In genomic region chr12:64826234-64826633, GRCh38 we compare ENCODE assay signal across 1 cellular context.
A peak's percentile ranks its signal among the peaks of the same experiment; 100 is the strongest.
TF ChIP-seq lines count a peak whose summit lies in the region.

No MANE protein-coding gene starts in this region.

TF ChIP-seq in H1, 55 proteins besides CTCF, POLR2A, EP300 and RAD21 (continued from another document):
- TF ChIP-seq HDAC6 (IDR thresholded peaks at IDR 0.05; ENCODE audit: low read depth, low read length) (no peak), RNF2 (IDR thresholded peaks at IDR 0.05; ENCODE audit: borderline replicate concordance, low read depth, low read length, missing control alignments, poor library complexity, severe bottlenecking) (no peak), CBX5 (IDR thresholded peaks at IDR 0.05; ENCODE audit: low read depth, low read length) (no peak), TAF1 (IDR thresholded peaks at IDR 0.05; ENCODE audit: low read depth, low read length) (no peak), SP1 (IDR thresholded peaks at IDR 0.05; ENCODE audit: low read depth, low read length) (no peak), TAF7 (optimal IDR thresholded peaks at IDR 0.05; ENCODE audit: borderline replicate concordance, low read depth, low read length) (no peak), NRF1 (IDR thresholded peaks at IDR 0.05; ENCODE audit: low read depth, low read length) (no peak), NANOG (IDR thresholded peaks at IDR 0.05; ENCODE audit: insufficient read depth, low read depth, low read length, poor library complexity, severe bottlenecking) (no peak), RXRA (IDR thresholded peaks at IDR 0.05; ENCODE audit: insufficient read depth, low read depth, low read length) (no peak), ZNF274 (IDR thresholded peaks at IDR 0.05; ENCODE audit: borderline replicate concordance, extremely low read depth, low read length) (no peak), SIN3A (conservative IDR thresholded peaks at IDR 0.05 in 1 of 2, IDR thresholded peaks at IDR 0.05 in 1 of 2; ENCODE audit: low read depth in 1 of 2, low read length in 2 of 2) (peak; percentile 99), CHD2 (IDR thresholded peaks at IDR 0.05; ENCODE audit: low read length) (no peak), TBP (IDR thresholded peaks at IDR 0.05; ENCODE audit: low read depth, low read length) (no peak), KDM5A (IDR thresholded peaks at IDR 0.05; ENCODE audit: low read length) (no peak), CBX8 (IDR thresholded peaks at IDR 0.05; ENCODE audit: borderline replicate concordance, low read depth, low read length) (no peak), SP2 (IDR thresholded peaks at IDR 0.05; ENCODE audit: low read length) (no peak), MAX (IDR thresholded peaks at IDR 0.05) (peak; percentile 97), BRCA1 (IDR thresholded peaks at IDR 0.05; ENCODE audit: low read depth, low read length) (no peak), PHF8 (conservative IDR thresholded peaks at IDR 0.05; ENCODE audit: low read depth, low read length) (no peak), SRF (IDR thresholded peaks at IDR 0.05; ENCODE audit: low read depth, low read length) (no peak), YY1 (IDR thresholded peaks at IDR 0.05; ENCODE audit: low read depth, low read length) (peak; percentile 84), POU5F1 (IDR thresholded peaks at IDR 0.05; ENCODE audit: low read depth, low read length) (no peak), SUZ12 (IDR thresholded peaks at IDR 0.05; ENCODE audit: low read length) (no peak), EZH2 (IDR thresholded peaks at IDR 0.05; ENCODE audit: low read depth, low read length, severe bottlenecking) (no peak), CTBP2 (IDR thresholded peaks at IDR 0.05; ENCODE audit: borderline replicate concordance, insufficient read depth, insufficient read length, low read length) (no peak), BCL11A (IDR thresholded peaks at IDR 0.05; ENCODE audit: low read depth in 2 of 2, low read length in 2 of 2) (no peak), CREB1 (IDR thresholded peaks at IDR 0.05) (peak; percentile 81), POLR2AphosphoS5 (IDR thresholded peaks at IDR 0.05; ENCODE audit: low read depth, low read length) (no peak), SP4 (IDR thresholded peaks at IDR 0.05; ENCODE audit: low read length) (no peak; the same call in 1 of the 2 replicates), RFX5 (IDR thresholded peaks at IDR 0.05; ENCODE audit: borderline replicate concordance, low read depth, low read length) (no peak), SIX5 (IDR thresholded peaks at IDR 0.05; ENCODE audit: low read depth, low read length) (no peak), ASH2L (IDR thresholded peaks at IDR 0.05; ENCODE audit: low read length) (no peak), MAFK (IDR thresholded peaks at IDR 0.05; ENCODE audit: low read depth, low read length) (no peak), KDM4A (IDR thresholded peaks at IDR 0.05; ENCODE audit: low read depth, low read length, severe bottlenecking) (no peak), BACH1 (IDR thresholded peaks at IDR 0.05; ENCODE audit: low read length) (no peak; the same call in 1 of the 2 replicates), SAP30 (IDR thresholded peaks at IDR 0.05; ENCODE audit: insufficient read depth, insufficient replicate concordance, low read length) (peak; percentile 98), CEBPB (IDR thresholded peaks at IDR 0.05; ENCODE audit: low read depth, low read length) (no peak), CHD1 (IDR thresholded peaks at IDR 0.05; ENCODE audit: low read depth, low read length) (no peak)
- TF ChIP-seq, protein P1, sequence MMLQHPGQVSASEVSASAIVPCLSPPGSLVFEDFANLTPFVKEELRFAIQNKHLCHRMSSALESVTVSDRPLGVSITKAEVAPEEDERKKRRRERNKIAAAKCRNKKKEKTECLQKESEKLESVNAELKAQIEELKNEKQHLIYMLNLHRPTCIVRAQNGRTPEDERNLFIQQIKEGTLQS (IDR thresholded peaks at IDR 0.05; ENCODE audit: insufficient read depth, low read depth, low read length), result no peak
TF ChIP-seq in H1: peak in this region for 9.
